Comparison of ENCODE assay signal across 18 cellular contexts in the genomic region with DNA sequence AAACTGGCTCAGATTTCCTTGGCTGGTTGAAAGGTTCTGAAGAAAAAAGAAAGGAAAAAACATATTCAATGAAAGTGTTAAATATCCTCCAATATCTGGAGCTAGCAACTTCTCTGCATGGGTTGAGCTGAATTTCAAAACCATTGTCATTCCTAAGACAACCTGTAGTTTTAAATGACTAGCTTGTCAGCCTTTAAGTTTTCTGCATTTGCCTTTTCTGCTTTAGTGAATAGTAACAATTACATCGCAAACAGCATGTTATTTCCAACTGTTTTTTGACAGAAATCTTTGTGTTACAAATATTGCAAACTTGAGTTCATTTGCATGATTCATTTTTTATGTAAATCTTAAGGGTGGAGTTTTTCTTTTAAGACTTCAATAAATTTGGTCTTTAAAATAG.
DNase-seq lines count a peak whose midpoint lies in the region; ATAC-seq and TF ChIP-seq lines count a peak whose summit lies in the region.
"Had no signal": no experiment of that assay in that cellular context is flagged by ENCODE, and none has a peak within 500 bp of the region (broad histone marks: within the 10 kb centered on the region; RNA-seq: fewer than 3 reads in every experiment).

No MANE protein-coding gene starts in this region.

- CTCF ChIA-PET in WTC11 (lab: Charles Lee): interaction anchor here (0.8 kb wide), 1 partner anchor 310 kb away, joined by 3 read pairs; no protein-coding TSS in a partner anchor

- no peak overlapping the region for H3K4me3 ChIP-seq in H7 (ENCODE audit: insufficient read depth, low read depth, low read length)
- H3K4me3 ChIP-seq: BLaER1 had no signal

- intact Hi-C loops in head of caudate nucleus (cut with DNase I): no loop called here

- H3K27me3 Mint-ChIP-seq in WTC11 (ENCODE audit: low read depth) (peaks cover 13% of the 10 kb centered on the region; the same call in 1 of the 2 replicates), type B pancreatic cell (no peaks in the 10 kb centered on the region), chondrocyte (ENCODE audit: low read depth) (peaks cover 4% of the 10 kb centered on the region)
- H3K27me3 Mint-ChIP-seq: CD8-positive, alpha-beta memory T cell had no signal

- TF ChIP-seq CTCF in WTC11 (IDR thresholded peaks at IDR 0.05) (no peak), type B pancreatic cell (conservative IDR thresholded peaks at IDR 0.05) (peak; percentile 22), chondrocyte (IDR thresholded peaks at IDR 0.05) (no peak)

- H3K27ac Mint-ChIP-seq in WTC11 (peak overlapping the region; percentile 96), type B pancreatic cell (no peak overlapping the region), chondrocyte (ENCODE audit: unreplicated experiment) (no peak overlapping the region)
- H3K27ac Mint-ChIP-seq: CD8-positive, alpha-beta memory T cell; HFFc6 had no signal

- H3K9me3 Mint-ChIP-seq in WTC11: peaks cover 26% of the 10 kb centered on the region
- H3K9me3 Mint-ChIP-seq in type B pancreatic cell: no peaks in the 10 kb centered on the region
- H3K9me3 Mint-ChIP-seq in chondrocyte (ENCODE audit: low read depth): no peaks in the 10 kb centered on the region

- peaks cover 32% of the 10 kb centered on the region for H3K36me3 Mint-ChIP-seq in WTC11
- no peaks in the 10 kb centered on the region for H3K36me3 Mint-ChIP-seq in type B pancreatic cell
- no peaks in the 10 kb centered on the region for H3K36me3 Mint-ChIP-seq in chondrocyte (ENCODE audit: low read depth)
- H3K36me3 Mint-ChIP-seq: CD8-positive, alpha-beta memory T cell had no signal

- no peaks in the 10 kb centered on the region for H3K27me3 ChIP-seq in H7 (ENCODE audit: control insufficient read depth, insufficient read depth, low read length)
- H3K27me3 ChIP-seq: BLaER1 had no signal

- peak; percentile 75 for ATAC-seq in WTC11

- peak overlapping the region; percentile 51 for H3K4me3 Mint-ChIP-seq in WTC11
- no peak overlapping the region for H3K4me3 Mint-ChIP-seq in type B pancreatic cell
- no peak overlapping the region for H3K4me3 Mint-ChIP-seq in chondrocyte (ENCODE audit: unreplicated experiment)
- H3K4me3 Mint-ChIP-seq: CD8-positive, alpha-beta memory T cell; HFFc6 had no signal

- H3K4me1 Mint-ChIP-seq in WTC11 (peaks cover 62% of the 10 kb centered on the region), type B pancreatic cell (ENCODE audit: unreplicated experiment) (no peaks in the 10 kb centered on the region), chondrocyte (ENCODE audit: low read depth) (no peaks in the 10 kb centered on the region)
- H3K4me1 Mint-ChIP-seq: CD8-positive, alpha-beta memory T cell had no signal

- POLR2A ChIA-PET in WTC11 (lab: Charles Lee): no interaction called here

- DNase-seq in H7: peak; percentile 16
- DNase-seq in WTC11 (ENCODE audit: low spot score): no peak
- peak; percentile 14 for DNase-seq in iPS-NIHi11 (ENCODE audit: low spot score)
- DNase-seq in type B pancreatic cell (ENCODE audit: extremely low spot score, unreplicated experiment): no peak
- DNase-seq in chondrocyte (ENCODE audit: low spot score): no peak
- DNase-seq in foreskin melanocyte: no peak
- DNase-seq in head of caudate nucleus: no peak
- DNase-seq: 8988T; AML-193; Caco-2; CD8-positive, alpha-beta memory T cell; DND-41; GDM1; HCEC 1CT; HFFc6; IMR-90; KBM-7 had no signal

- H3K36me3 ChIP-seq in H7 (replicated peaks; ENCODE audit: control insufficient read depth, insufficient read depth, low read length): no peaks in the 10 kb centered on the region
- H3K36me3 ChIP-seq: BLaER1 had no signal

TF ChIP-seq in WTC11, 78 proteins besides CTCF, POLR2A, EP300 and RAD21:
- no peak for TF ChIP-seq IRF2 (CRISPR knock-in tag; IDR thresholded peaks at IDR 0.05; ENCODE audit: borderline replicate concordance, low read depth)
- 0 out of 2 replicates have a peak, but pooled peaks have one; percentile 22 for TF ChIP-seq SP1 (CRISPR knock-in tag; conservative IDR thresholded peaks at IDR 0.05)

Comparison
In these comparisons a context has a peak if more than half of its experiments do, and no peak if none do; other contexts are left out.
1. DNase-seq: peak in H7 (single experiment) and iPS-NIHi11 (single experiment); none in WTC11 (single experiment), type B pancreatic cell (single experiment), chondrocyte (single experiment), foreskin melanocyte (single experiment) and head of caudate nucleus (0 of 42).